ENCODE assay signal across 8 cellular contexts in genomic region chr17:2776589-2777241, GRCh38. TPM values are rescaled to one million over a fixed set of nuclear protein-coding genes. Genes with fewer than 3 reads are reported as not detected.
DNase-seq lines count a peak whose midpoint lies in the region; ATAC-seq and TF ChIP-seq lines count a peak whose summit lies in the region.

No MANE protein-coding gene starts in this region.

- H3K36me3 ChIP-seq in Loucy (ENCODE audit: insufficient read depth, low read length) = no peaks in the 10 kb centered on the region
- no peaks in the 10 kb centered on the region for H3K36me3 ChIP-seq in mesodermal cell (ENCODE audit: control insufficient read depth, insufficient read depth, low read length)

- no peak for TF ChIP-seq CTCF in CD4-positive, alpha-beta T cell (IDR thresholded peaks at IDR 0.05)
- no peak for TF ChIP-seq CTCF in Loucy (conservative IDR thresholded peaks at IDR 0.05; ENCODE audit: low read length)

- peak overlapping the region; percentile 66 for H3K9ac ChIP-seq in Loucy (ENCODE audit: low read depth, low read length, poor library complexity, severe bottlenecking)

- no peaks in the 10 kb centered on the region for H3K9me2 ChIP-seq in Loucy (replicated peaks; ENCODE audit: low read depth, low read length)

- H3K4me3 ChIP-seq in Loucy (ENCODE audit: low read length, poor library complexity, severe bottlenecking) = peak overlapping the region; percentile 88
- H3K4me3 ChIP-seq in mesodermal cell (ENCODE audit: extremely low read depth, insufficient read depth, low read length, poor library complexity, severe bottlenecking) = peak overlapping the region; percentile 25

- peaks cover 57% of the 10 kb centered on the region for H3K27me3 Mint-ChIP-seq in CD4-positive, alpha-beta T cell
- H3K27me3 Mint-ChIP-seq in activated naive CD8-positive, alpha-beta T cell treated with anti-CD3 and anti-CD28 coated beads, Interleukin-2, amount 10 ng/mL, durations not matched to agents 7 days and 5 days = peaks cover 44% of the 10 kb centered on the region

- peak overlapping the region; percentile 94 for H3K4me2 ChIP-seq in Loucy (ENCODE audit: low read depth, low read length, poor library complexity, severe bottlenecking)

- H3F3A ChIP-seq in Loucy (ENCODE audit: low read depth) = no peaks in the 10 kb centered on the region

- peaks cover 14% of the 10 kb centered on the region for H3K4me1 Mint-ChIP-seq in CD4-positive, alpha-beta T cell (ENCODE audit: low read depth)
- peaks cover 2% of the 10 kb centered on the region for H3K4me1 Mint-ChIP-seq in activated naive CD8-positive, alpha-beta T cell treated with anti-CD3 and anti-CD28 coated beads, Interleukin-2, amount 10 ng/mL, durations not matched to agents 7 days and 5 days

- DNase-seq in CD4-positive, alpha-beta T cell = peak in 1 of 10 experiments; percentile 10
- DNase-seq in activated naive CD8-positive, alpha-beta T cell treated with anti-CD3 and anti-CD28 coated beads, Interleukin-2, amount 10 ng/mL, durations not matched to agents 7 days and 5 days = no peak
- no peak for DNase-seq in KG1 (lab: John Stamatoyannopoulos, UW)

- H3K36me3 Mint-ChIP-seq in CD4-positive, alpha-beta T cell (ENCODE audit: low read depth) = no peaks in the 10 kb centered on the region
- H3K36me3 Mint-ChIP-seq in activated naive CD8-positive, alpha-beta T cell treated with anti-CD3 and anti-CD28 coated beads, Interleukin-2, amount 10 ng/mL, durations not matched to agents 7 days and 5 days = no peaks in the 10 kb centered on the region

- peak overlapping the region; percentile 97 for H2AFZ ChIP-seq in Loucy (ENCODE audit: low read length)

- no peaks in the 10 kb centered on the region for H3K9me3 Mint-ChIP-seq in CD4-positive, alpha-beta T cell
- no peaks in the 10 kb centered on the region for H3K9me3 Mint-ChIP-seq in activated naive CD8-positive, alpha-beta T cell treated with anti-CD3 and anti-CD28 coated beads, Interleukin-2, amount 10 ng/mL, durations not matched to agents 7 days and 5 days

- no peaks in the 10 kb centered on the region for H3K9me3 ChIP-seq in CD4-positive, alpha-beta T cell (ENCODE audit: control insufficient read depth, low read length)
- no peaks in the 10 kb centered on the region for H3K9me3 ChIP-seq in Loucy (ENCODE audit: insufficient read depth, low read depth, low read length)
- H3K9me3 ChIP-seq in mesodermal cell (ENCODE audit: control insufficient read depth, low read length) = no peaks in the 10 kb centered on the region

- no peaks in the 10 kb centered on the region; the same call in 1 of the 2 replicates for H3K79me2 ChIP-seq in Loucy (ENCODE audit: insufficient read depth, low read length)

- CTCF ChIA-PET in CD4-positive, alpha-beta T cell (lab: Charles Lee) = interaction anchor here (1.6 kb wide), 1 partner anchor 10 kb away, joined by 4 read pairs; no protein-coding TSS in a partner anchor

- intact Hi-C loops in CD4-positive, alpha-beta T cell (cut with DNase I, micrococcal nuclease) = no loop called here

- H3K27ac Mint-ChIP-seq in CD4-positive, alpha-beta T cell = no peak overlapping the region
- H3K27ac Mint-ChIP-seq in activated naive CD8-positive, alpha-beta T cell treated with anti-CD3 and anti-CD28 coated beads, Interleukin-2, amount 10 ng/mL, durations not matched to agents 7 days and 5 days = no peak overlapping the region

- POLR2A ChIA-PET in CD4-positive, alpha-beta T cell (lab: Charles Lee) = no interaction called here
- POLR2A ChIA-PET in activated naive CD8-positive, alpha-beta T cell treated with anti-CD3 and anti-CD28 coated beads, Interleukin-2, amount 10 ng/mL, durations not matched to agents 7 days and 5 days (lab: Charles Lee) = no interaction called here

- H4K20me1 ChIP-seq in Loucy (ENCODE audit: insufficient read depth, low read length, poor library complexity, severe bottlenecking) = no peaks in the 10 kb centered on the region

- WGBS in mesodermal cell (ENCODE audit: insufficient coverage in 2 of 2), 2 experiments = 0 to 1% methylated on average over 32 to 42 of the region's 80 CpGs

- H3K4me3 Mint-ChIP-seq in CD4-positive, alpha-beta T cell = peak overlapping the region; percentile 38
- peak overlapping the region; percentile 22 for H3K4me3 Mint-ChIP-seq in activated naive CD8-positive, alpha-beta T cell treated with anti-CD3 and anti-CD28 coated beads, Interleukin-2, amount 10 ng/mL, durations not matched to agents 7 days and 5 days

- peaks cover 30% of the 10 kb centered on the region for H3K27me3 ChIP-seq in CD4-positive, alpha-beta T cell (ENCODE audit: control insufficient read depth, insufficient read depth, low read length)
- no peaks in the 10 kb centered on the region for H3K27me3 ChIP-seq in Loucy (ENCODE audit: insufficient read depth, low read length, poor library complexity, severe bottlenecking)

- peaks cover 24% of the 10 kb centered on the region for H3K4me1 ChIP-seq in Loucy (ENCODE audit: insufficient read depth, low read length, poor library complexity, severe bottlenecking)
- peaks cover 3% of the 10 kb centered on the region for H3K4me1 ChIP-seq in mesodermal cell (ENCODE audit: control insufficient read depth, insufficient read depth, low read length, poor library complexity, severe bottlenecking)

- H3K27ac ChIP-seq in CD4-positive, alpha-beta T cell (ENCODE audit: low read depth, low read length) = no peak overlapping the region
- no peak overlapping the region for H3K27ac ChIP-seq in mesodermal cell (ENCODE audit: low read depth, low read length, severe bottlenecking)

- ATAC-seq in CD4-positive, alpha-beta T cell (ENCODE audit: poor library complexity) = peak; percentile 73
- no peak for ATAC-seq in activated naive CD8-positive, alpha-beta T cell treated with anti-CD3 and anti-CD28 coated beads, Interleukin-2, amount 10 ng/mL, durations not matched to agents 7 days and 5 days (ENCODE audit: low read depth)
- no peak for ATAC-seq in HG03097 (IDR thresholded peaks at IDR 0.05; ENCODE audit: low FRiP score, unreplicated experiment)
- ATAC-seq in HG03439 (IDR thresholded peaks at IDR 0.05; ENCODE audit: unreplicated experiment) = no peak
- ATAC-seq in GM19395 (IDR thresholded peaks at IDR 0.05; ENCODE audit: unreplicated experiment) = no peak

RNA-seq across cellular contexts. Expression of gene RAP1GAP2, which starts 19.5 kb away (rescaled TPM):
- 10 to 100 TPM; 46.3 to 49.7 TPM for total RNA-seq in CD4-positive, alpha-beta T cell
- total RNA-seq in activated naive CD8-positive, alpha-beta T cell treated with anti-CD3 and anti-CD28 coated beads, Interleukin-2, amount 10 ng/mL, durations not matched to agents 7 days and 5 days = 1 to 10 TPM; 4.0 to 4.8 TPM
- polyA plus RNA-seq in mesodermal cell (2013, experiment 1 of 2) = 3.9 TPM
- 2.7 TPM for polyA plus RNA-seq in mesodermal cell (2013, experiment 2 of 2)

RNA-seq across cellular contexts. Expression of gene CCDC92B, which starts 27.3 kb away (rescaled TPM):
- total RNA-seq in CD4-positive, alpha-beta T cell = under 1 TPM; 0.11 to 0.28 TPM
- total RNA-seq in activated naive CD8-positive, alpha-beta T cell treated with anti-CD3 and anti-CD28 coated beads, Interleukin-2, amount 10 ng/mL, durations not matched to agents 7 days and 5 days = under 1 TPM; 0.08 to 0.09 TPM
- 0.33 TPM for polyA plus RNA-seq in mesodermal cell (2013, experiment 1 of 2)
- 0.20 TPM for polyA plus RNA-seq in mesodermal cell (2013, experiment 2 of 2)

Comparison
In these comparisons a context has a peak if more than half of its experiments do, and no peak if none do; other contexts are left out.
1. RNA of gene RAP1GAP2, which starts 19.5 kb away (total RNA-seq): 46.3 to 49.7 TPM in CD4-positive, alpha-beta T cell; 4.0 to 4.8 TPM in activated naive CD8-positive, alpha-beta T cell treated with anti-CD3 and anti-CD28 coated beads, Interleukin-2, amount 10 ng/mL, durations not matched to agents 7 days and 5 days; every median in the first group is over 4 times any median in the second.